ENCODE assay signal across 8 cellular contexts in the genomic region with DNA sequence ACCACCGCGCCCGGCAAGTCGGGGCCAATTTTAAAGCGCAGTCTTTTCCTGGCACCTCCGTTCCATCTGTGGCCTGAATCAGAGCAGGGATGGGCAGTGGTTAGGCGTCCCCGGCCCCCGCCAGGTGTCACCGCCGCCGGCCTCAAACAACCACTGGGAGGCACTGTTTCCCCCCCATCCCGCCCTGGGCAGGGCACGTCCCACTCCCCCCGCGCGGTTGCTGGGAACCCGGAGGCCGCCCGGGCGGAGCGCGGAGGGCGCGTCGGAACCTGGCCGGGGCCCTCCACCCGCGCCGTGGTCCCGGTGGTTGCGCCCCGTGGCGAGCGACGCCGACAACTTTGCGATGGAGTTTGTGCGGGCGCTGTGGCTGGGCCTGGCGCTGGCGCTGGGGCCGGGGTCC. TPM values are rescaled to one million over a fixed set of nuclear protein-coding genes. Genes with fewer than 3 reads are reported as not detected.
DNase-seq lines count a peak whose midpoint lies in the region; ATAC-seq and TF ChIP-seq lines count a peak whose summit lies in the region.

A gene with protein sequence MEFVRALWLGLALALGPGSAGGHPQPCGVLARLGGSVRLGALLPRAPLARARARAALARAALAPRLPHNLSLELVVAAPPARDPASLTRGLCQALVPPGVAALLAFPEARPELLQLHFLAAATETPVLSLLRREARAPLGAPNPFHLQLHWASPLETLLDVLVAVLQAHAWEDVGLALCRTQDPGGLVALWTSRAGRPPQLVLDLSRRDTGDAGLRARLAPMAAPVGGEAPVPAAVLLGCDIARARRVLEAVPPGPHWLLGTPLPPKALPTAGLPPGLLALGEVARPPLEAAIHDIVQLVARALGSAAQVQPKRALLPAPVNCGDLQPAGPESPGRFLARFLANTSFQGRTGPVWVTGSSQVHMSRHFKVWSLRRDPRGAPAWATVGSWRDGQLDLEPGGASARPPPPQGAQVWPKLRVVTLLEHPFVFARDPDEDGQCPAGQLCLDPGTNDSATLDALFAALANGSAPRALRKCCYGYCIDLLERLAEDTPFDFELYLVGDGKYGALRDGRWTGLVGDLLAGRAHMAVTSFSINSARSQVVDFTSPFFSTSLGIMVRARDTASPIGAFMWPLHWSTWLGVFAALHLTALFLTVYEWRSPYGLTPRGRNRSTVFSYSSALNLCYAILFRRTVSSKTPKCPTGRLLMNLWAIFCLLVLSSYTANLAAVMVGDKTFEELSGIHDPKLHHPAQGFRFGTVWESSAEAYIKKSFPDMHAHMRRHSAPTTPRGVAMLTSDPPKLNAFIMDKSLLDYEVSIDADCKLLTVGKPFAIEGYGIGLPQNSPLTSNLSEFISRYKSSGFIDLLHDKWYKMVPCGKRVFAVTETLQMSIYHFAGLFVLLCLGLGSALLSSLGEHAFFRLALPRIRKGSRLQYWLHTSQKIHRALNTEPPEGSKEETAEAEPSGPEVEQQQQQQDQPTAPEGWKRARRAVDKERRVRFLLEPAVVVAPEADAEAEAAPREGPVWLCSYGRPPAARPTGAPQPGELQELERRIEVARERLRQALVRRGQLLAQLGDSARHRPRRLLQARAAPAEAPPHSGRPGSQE (plus strand): TSS at position 325 of the 400 bp plus-strand sequence. CDS start 19 bp downstream, at position 344.

- peak within 1 kb of the TSS; percentile 92 for H3K18ac ChIP-seq in neuronal stem cell (ENCODE audit: low read length)

- DNase-seq in NB4 (ENCODE audit: low read depth) (peak; percentile 44), epidermal melanocyte (ENCODE audit: insufficient read length, low spot score) (peak; percentile 82), neuronal stem cell (ENCODE audit: low spot score) (peak; percentile 60), COR-L47 (lab: John Stamatoyannopoulos, UW) (no peak), amniotic stem cell (lab: John Stamatoyannopoulos, UW) (no peak)
- DNase-seq in activated CD8-positive, alpha-beta memory T cell treated with anti-CD3 and anti-CD28 coated beads for 48 hours (ENCODE audit: low read depth in 2 of 3, low spot score in 2 of 3), result peak in 2 of 3 experiments; percentile 44 to 50

- peak within 1 kb of the TSS; percentile 89 for H2AFZ ChIP-seq in neuronal stem cell (ENCODE audit: low read length)

- H3K23ac ChIP-seq in neuronal stem cell (ENCODE audit: low read depth, low read length, poor library complexity), result no peak within 1 kb of the TSS

- H4K8ac ChIP-seq in neuronal stem cell (ENCODE audit: low read depth, low read length), result no peak within 1 kb of the TSS

- H3K4ac ChIP-seq in neuronal stem cell (ENCODE audit: low read length), result no peak within 1 kb of the TSS

- H3K9me3 ChIP-seq in ES-I3 (ENCODE audit: control insufficient read depth, insufficient read depth, low read length) (no peaks in the 10 kb centered on the region), neuronal stem cell (replicated peaks in 1 of 2; ENCODE audit: control insufficient read depth in 2 of 2, insufficient read depth in 1 of 2, low read depth in 1 of 2, low read length in 2 of 2) (peaks cover 0 to under 1% of the 10 kb centered on the region in 2 donors)

- no peak within 1 kb of the TSS for H3K27ac ChIP-seq in neuronal stem cell (replicated peaks; ENCODE audit: low read length)

- peak within 1 kb of the TSS; percentile 17 for H2BK120ac ChIP-seq in neuronal stem cell (ENCODE audit: low read depth, low read length)

- peak within 1 kb of the TSS; percentile 21 for H3K14ac ChIP-seq in neuronal stem cell (ENCODE audit: low read length)

- no peak within 1 kb of the TSS for H2BK12ac ChIP-seq in neuronal stem cell (ENCODE audit: low read length)

- H3K36me3 ChIP-seq in ES-I3 (ENCODE audit: insufficient read depth, low read length) (no peaks in the 10 kb centered on the region), neuronal stem cell (replicated peaks in 1 of 2; ENCODE audit: control insufficient read depth in 2 of 2, insufficient read depth in 2 of 2, low read length in 2 of 2) (no peaks in the 10 kb centered on the region)

- peak within 1 kb of the TSS; percentile 46 for H3K9ac ChIP-seq in ES-I3 (ENCODE audit: low read depth, low read length)
- H3K9ac ChIP-seq in neuronal stem cell (ENCODE audit: low read depth, low read length, poor library complexity), result peak within 1 kb of the TSS; percentile 81

- TF ChIP-seq CTCF in NB4 (IDR thresholded peaks at IDR 0.05; ENCODE audit: low read depth, low read length), result peak; percentile 30

- peaks cover 0 to 47% (median 17%) of the 10 kb centered on the region in 3 experiments for H3K27me3 ChIP-seq in neuronal stem cell (ENCODE audit: control insufficient read depth in 3 of 3, insufficient read depth in 3 of 3, low read depth in 1 of 3, low read length in 3 of 3)

- peak within 1 kb of the TSS; percentile 99 for H2AK5ac ChIP-seq in neuronal stem cell (ENCODE audit: low read depth, low read length)

- H2BK15ac ChIP-seq in neuronal stem cell (ENCODE audit: low read length), result peak within 1 kb of the TSS; percentile 49

- H3K79me1 ChIP-seq in neuronal stem cell (ENCODE audit: low read depth, low read length), result no peaks in the 10 kb centered on the region

- H3K4me3 ChIP-seq in NB4 (ENCODE audit: low read depth, low read length) (no peak within 1 kb of the TSS), neuronal stem cell (ENCODE audit: low read length in 2 of 2) (peak within 1 kb of the TSS; percentile 45 to 88)

- WGBS in neuronal stem cell (ENCODE audit: extremely low coverage in 2 of 2, insufficient read length in 2 of 2, insufficient replicate concordance in 1 of 2), 2 donors, result no CpG with 5 or more reads among the region's 43 CpGs

- H3K4me2 ChIP-seq in neuronal stem cell (ENCODE audit: insufficient read depth, low read length, poor library complexity, severe bottlenecking), result peak within 1 kb of the TSS; percentile 93

- H3K4me1 ChIP-seq in ES-I3 (ENCODE audit: insufficient read depth, low read length), result no peaks in the 10 kb centered on the region; the same call in 1 of the 2 replicates
- peaks cover 8 to 11% of the 10 kb centered on the region in 2 donors for H3K4me1 ChIP-seq in neuronal stem cell (ENCODE audit: control insufficient read depth in 2 of 2, insufficient read depth in 1 of 2, low read depth in 1 of 2, low read length in 2 of 2)

- no peak within 1 kb of the TSS for H2BK5ac ChIP-seq in neuronal stem cell (ENCODE audit: low read length)

- H4K91ac ChIP-seq in neuronal stem cell (ENCODE audit: low read depth, low read length, poor library complexity), result no peak within 1 kb of the TSS

- no peak for ATAC-seq in GM18520 (IDR thresholded peaks at IDR 0.05; ENCODE audit: unreplicated experiment)

- no peak for TF ChIP-seq POLR2A in NB4 (IDR thresholded peaks at IDR 0.05; ENCODE audit: extremely low read depth, insufficient read length)

RNA-seq across cellular contexts. Expression of the gene that starts here (rescaled TPM):
- 4.2 TPM for polyA plus RNA-seq in neuronal stem cell (2013, experiment 1 of 2)
- polyA plus RNA-seq in neuronal stem cell (2013, experiment 2 of 2), result 3.9 TPM

Comparison
In these comparisons a context has a peak if more than half of its experiments do, and no peak if none do; other contexts are left out.
1. DNase-seq: peak in NB4 (single experiment), activated CD8-positive, alpha-beta memory T cell treated with anti-CD3 and anti-CD28 coated beads for 48 hours (2 of 3), epidermal melanocyte (single experiment) and neuronal stem cell (single experiment); none in COR-L47 (single experiment) and amniotic stem cell (single experiment).